Comparison of ENCODE assay signal across 27 cellular contexts in the genomic region with DNA sequence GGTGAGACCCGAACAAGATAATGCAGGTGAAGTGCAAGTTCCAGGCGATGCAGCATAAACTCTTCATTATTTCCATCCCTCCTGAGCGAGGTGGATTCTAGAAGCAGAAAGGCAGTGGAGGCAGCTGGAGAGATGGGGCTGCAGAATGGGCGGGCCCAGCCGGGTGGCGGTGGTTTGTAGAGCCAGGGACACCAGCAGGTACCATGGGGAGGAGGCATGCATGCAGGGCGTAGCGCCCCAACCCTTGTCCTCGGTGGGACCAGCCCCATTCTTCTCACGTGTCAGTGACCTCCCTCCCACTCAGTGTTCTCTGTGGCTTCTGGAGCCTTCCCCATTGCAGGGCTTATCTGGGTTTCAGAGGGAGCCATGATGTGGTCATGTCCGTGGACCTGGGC. TPM values are rescaled to one million over a fixed set of nuclear protein-coding genes. Genes with fewer than 3 reads are reported as not detected.
"Had no signal": no experiment of that assay in that cellular context is flagged by ENCODE, and none has a peak within 500 bp of the region (broad histone marks: within the 10 kb centered on the region; RNA-seq: fewer than 3 reads in every experiment).

No MANE protein-coding gene starts in this region.

- H3K36me3 Mint-ChIP-seq: naive thymus-derived CD8-positive, alpha-beta T cell; stimulated activated memory B cell treated with anti-CD40 and anti-IgM and Interleukin-4, amounts not matched to agents 10 μg/mL and 1 μg/mL and 100 μg/mL, for 72 hours had no signal

- H3K9me3 ChIP-seq: colonic mucosa, gastrocnemius medialis, prostate gland, right atrium auricular region, sigmoid colon, testis, tibial artery, upper lobe of left lung, uterus had no signal

- H3K27me3 ChIP-seq: colonic mucosa, right atrium auricular region, testis, upper lobe of left lung, uterus had no signal

- H3K27ac Mint-ChIP-seq: dendritic cell treated with granulocyte-macrophage colony-stimulating factor and Interleukin-4, amounts not matched to agents 40 ng/mL and 50 ng/mL, for 4 days; endodermal cell; nephron progenitor cell; stimulated activated memory B cell treated with anti-CD40 and anti-IgM and Interleukin-4, amounts not matched to agents 10 μg/mL and 1 μg/mL and 100 μg/mL, for 72 hours had no signal

- H3K36me3 ChIP-seq: colonic mucosa, gastrocnemius medialis, prostate gland, right atrium auricular region, sigmoid colon, tibial artery, upper lobe of left lung, uterus had no signal

- ATAC-seq: esophagus mucosa; gastrocnemius medialis; left lobe of liver; naive thymus-derived CD8-positive, alpha-beta T cell; stimulated activated memory B cell treated with anti-CD40 and anti-IgM and Interleukin-4, amounts not matched to agents 10 μg/mL and 1 μg/mL and 100 μg/mL, for 72 hours; stimulated activated naive CD8-positive, alpha-beta T cell treated with anti-CD3 and anti-CD28 coated beads, Interleukin-15, Interleukin-2, amounts not matched to agents 100 U/mL and 50 U/mL, for 24 hours had no signal

- H3K4me3 Mint-ChIP-seq: dendritic cell treated with granulocyte-macrophage colony-stimulating factor and Interleukin-4, amounts not matched to agents 40 ng/mL and 50 ng/mL, for 4 days; endodermal cell; naive thymus-derived CD8-positive, alpha-beta T cell; nephron progenitor cell; stimulated activated memory B cell treated with anti-CD40 and anti-IgM and Interleukin-4, amounts not matched to agents 10 μg/mL and 1 μg/mL and 100 μg/mL, for 72 hours had no signal

- H3K27ac ChIP-seq: colonic mucosa, epithelial cell of prostate, gastrocnemius medialis, prostate gland, right atrium auricular region, sigmoid colon, testis, tibial artery, upper lobe of left lung, uterus had no signal

- DNase-seq: colonic mucosa; effector CD8-positive, alpha-beta T cell; foreskin fibroblast; gastrocnemius medialis; mammary epithelial cell; naive thymus-derived CD8-positive, alpha-beta T cell; nucleus accumbens; sigmoid colon; stimulated activated CD4-positive, alpha-beta T cell treated with anti-CD3 and anti-CD28 coated beads, Interleukin-4, amount 100 ng/mL, for 4 hours; stimulated activated naive CD8-positive, alpha-beta T cell treated with anti-CD3 and anti-CD28 coated beads, Interleukin-15, Interleukin-2, amounts not matched to agents 100 U/mL and 50 U/mL, for 24 hours; substantia nigra; testis; tibial artery; uterus had no signal

- H3K4me1 Mint-ChIP-seq: endodermal cell; stimulated activated memory B cell treated with anti-CD40 and anti-IgM and Interleukin-4, amounts not matched to agents 10 μg/mL and 1 μg/mL and 100 μg/mL, for 72 hours had no signal

- H3K4me3 ChIP-seq: colonic mucosa, gastrocnemius medialis, prostate gland, right atrium auricular region, sigmoid colon, testis, tibial artery, upper lobe of left lung, uterus had no signal

- H3K4me1 ChIP-seq: colonic mucosa, gastrocnemius medialis, prostate gland, right atrium auricular region, sigmoid colon, testis, tibial artery, upper lobe of left lung, uterus had no signal

- H3K9me3 Mint-ChIP-seq: dendritic cell treated with granulocyte-macrophage colony-stimulating factor and Interleukin-4, amounts not matched to agents 40 ng/mL and 50 ng/mL, for 4 days; endodermal cell; naive thymus-derived CD8-positive, alpha-beta T cell; nephron progenitor cell had no signal

- H3K27me3 Mint-ChIP-seq: dendritic cell treated with granulocyte-macrophage colony-stimulating factor and Interleukin-4, amounts not matched to agents 40 ng/mL and 50 ng/mL, for 4 days had no signal

RNA-seq across cellular contexts. Expression of gene MPPED1, which starts 38.0 kb away (rescaled TPM):
- total RNA-seq: esophagus mucosa; gastrocnemius medialis; mammary epithelial cell; myocyte; naive thymus-derived CD8-positive, alpha-beta T cell; osteocyte; right atrium auricular region; sigmoid colon; upper lobe of left lung had no signal
- polyA plus RNA-seq: keratinocyte, mammary epithelial cell, sigmoid colon had no signal
